In genomic region chr2:98749053-98749450, GRCh38 we compare ENCODE assay signal across 11 cellular contexts. TPM values are rescaled to one million over a fixed set of nuclear protein-coding genes. Genes with fewer than 3 reads are reported as not detected.
DNase-seq lines count a peak whose midpoint lies in the region; ATAC-seq lines count a peak whose summit lies in the region.
"Had no signal": no experiment of that assay in that cellular context is flagged by ENCODE, and none has a peak within 500 bp of the region (broad histone marks: within the 10 kb centered on the region; RNA-seq: fewer than 3 reads in every experiment).

No MANE protein-coding gene starts in this region.

- no peak overlapping the region for H3K4me3 Mint-ChIP-seq in T-helper 2 cell treated with Interferon-gamma antibody and Interleukin-4, amounts not matched to agents 5 μg/mL and 100 μg/mL, for 36 hours
- peak overlapping the region in 1 of 2 donors; percentile 25 for H3K4me3 Mint-ChIP-seq in effector memory CD8-positive, alpha-beta T cell
- peak overlapping the region; percentile 4 for H3K4me3 Mint-ChIP-seq in stimulated activated effector memory CD8-positive, alpha-beta T cell treated with anti-CD3 and anti-CD28 coated beads, Interleukin-12 subunit alpha, Interleukin-12 subunit beta, amount 100 ng/mL, for 72 hours
- H3K4me3 Mint-ChIP-seq in activated T-cell treated with anti-CD3 and anti-CD28 coated beads, Interleukin-2, amount 50 U/mL, for 4 hours = no peak overlapping the region

- peaks cover 4% of the 10 kb centered on the region for H3K9me3 Mint-ChIP-seq in T-helper 2 cell treated with Interferon-gamma antibody and Interleukin-4, amounts not matched to agents 5 μg/mL and 100 μg/mL, for 36 hours
- no peaks in the 10 kb centered on the region for H3K9me3 Mint-ChIP-seq in effector memory CD8-positive, alpha-beta T cell
- no peaks in the 10 kb centered on the region for H3K9me3 Mint-ChIP-seq in stimulated activated effector memory CD8-positive, alpha-beta T cell treated with anti-CD3 and anti-CD28 coated beads, Interleukin-12 subunit alpha, Interleukin-12 subunit beta, amount 100 ng/mL, for 72 hours
- H3K9me3 Mint-ChIP-seq in activated T-cell treated with anti-CD3 and anti-CD28 coated beads, Interleukin-2, amount 50 U/mL, for 4 hours = no peaks in the 10 kb centered on the region

- peak; percentile 44 for ATAC-seq in effector memory CD8-positive, alpha-beta T cell (replicated peaks)
- ATAC-seq in stimulated activated effector memory CD8-positive, alpha-beta T cell treated with anti-CD3 and anti-CD28 coated beads, Interleukin-12 subunit alpha, Interleukin-12 subunit beta, amount 100 ng/mL, for 72 hours = peak; percentile 77
- no peak for ATAC-seq in activated T-cell treated with anti-CD3 and anti-CD28 coated beads, Interleukin-2, amount 50 U/mL, for 4 hours
- ATAC-seq: A549 had no signal

- peak overlapping the region; percentile 77 for H3K27ac Mint-ChIP-seq in T-helper 2 cell treated with Interferon-gamma antibody and Interleukin-4, amounts not matched to agents 5 μg/mL and 100 μg/mL, for 36 hours
- peak overlapping the region in 1 of 2 donors; percentile 51 for H3K27ac Mint-ChIP-seq in effector memory CD8-positive, alpha-beta T cell
- peak overlapping the region; percentile 16 for H3K27ac Mint-ChIP-seq in stimulated activated effector memory CD8-positive, alpha-beta T cell treated with anti-CD3 and anti-CD28 coated beads, Interleukin-12 subunit alpha, Interleukin-12 subunit beta, amount 100 ng/mL, for 72 hours

- H3K4me1 Mint-ChIP-seq in T-helper 2 cell treated with Interferon-gamma antibody and Interleukin-4, amounts not matched to agents 5 μg/mL and 100 μg/mL, for 36 hours (ENCODE audit: low read depth) = peaks cover 30% of the 10 kb centered on the region
- peaks cover 11 to 12% of the 10 kb centered on the region in 2 donors for H3K4me1 Mint-ChIP-seq in effector memory CD8-positive, alpha-beta T cell (ENCODE audit: low read depth in 2 of 2)
- H3K4me1 Mint-ChIP-seq in stimulated activated effector memory CD8-positive, alpha-beta T cell treated with anti-CD3 and anti-CD28 coated beads, Interleukin-12 subunit alpha, Interleukin-12 subunit beta, amount 100 ng/mL, for 72 hours = peaks cover 18% of the 10 kb centered on the region
- peaks cover 39% of the 10 kb centered on the region for H3K4me1 Mint-ChIP-seq in activated T-cell treated with anti-CD3 and anti-CD28 coated beads, Interleukin-2, amount 50 U/mL, for 4 hours (ENCODE audit: low read depth)

- DNase-seq in T-helper 2 cell treated with Interferon-gamma antibody and Interleukin-4, amounts not matched to agents 5 μg/mL and 100 μg/mL, for 36 hours (ENCODE audit: low spot score) = no peak
- DNase-seq in T-helper 2 cell (no peak), NCI-H1694 (lab: John Stamatoyannopoulos, UW) (peak; percentile 23), NCI-H1105 (lab: John Stamatoyannopoulos, UW) (no peak), HuH-7 (ENCODE audit: low spot score) (no peak)
- no peak for DNase-seq in effector memory CD8-positive, alpha-beta T cell
- no peak for DNase-seq in stimulated activated effector memory CD8-positive, alpha-beta T cell treated with anti-CD3 and anti-CD28 coated beads, Interleukin-12 subunit alpha, Interleukin-12 subunit beta, amount 100 ng/mL, for 72 hours (ENCODE audit: low spot score in 2 of 2)
- DNase-seq in activated T-cell treated with anti-CD3 and anti-CD28 coated beads, Interleukin-2, amount 50 U/mL, for 4 hours = no peak
- DNase-seq: NCI-H1092, T1000 had no signal

- peaks cover 8% of the 10 kb centered on the region for H3K36me3 Mint-ChIP-seq in T-helper 2 cell treated with Interferon-gamma antibody and Interleukin-4, amounts not matched to agents 5 μg/mL and 100 μg/mL, for 36 hours (ENCODE audit: low read depth)
- no peaks in the 10 kb centered on the region for H3K36me3 Mint-ChIP-seq in effector memory CD8-positive, alpha-beta T cell (ENCODE audit: insufficient read depth)
- H3K36me3 Mint-ChIP-seq in stimulated activated effector memory CD8-positive, alpha-beta T cell treated with anti-CD3 and anti-CD28 coated beads, Interleukin-12 subunit alpha, Interleukin-12 subunit beta, amount 100 ng/mL, for 72 hours = no peaks in the 10 kb centered on the region
- H3K36me3 Mint-ChIP-seq in activated T-cell treated with anti-CD3 and anti-CD28 coated beads, Interleukin-2, amount 50 U/mL, for 4 hours (ENCODE audit: insufficient read depth) = no peaks in the 10 kb centered on the region

- H3K27me3 Mint-ChIP-seq in T-helper 2 cell treated with Interferon-gamma antibody and Interleukin-4, amounts not matched to agents 5 μg/mL and 100 μg/mL, for 36 hours (ENCODE audit: low read depth) = peaks cover 2% of the 10 kb centered on the region
- H3K27me3 Mint-ChIP-seq in effector memory CD8-positive, alpha-beta T cell = peaks cover 0 to 7% of the 10 kb centered on the region in 2 donors
- no peaks in the 10 kb centered on the region for H3K27me3 Mint-ChIP-seq in activated T-cell treated with anti-CD3 and anti-CD28 coated beads, Interleukin-2, amount 50 U/mL, for 4 hours (ENCODE audit: low read depth)

RNA-seq across cellular contexts. Expression of gene MGAT4A, which starts 18.1 kb away (rescaled TPM):
- total RNA-seq in activated T-cell treated with anti-CD3 and anti-CD28 coated beads, Interleukin-2, amount 50 U/mL, for 4 hours = 10 to 100 TPM; 24.8 to 33.1 (median 32.4) TPM

Comparison
In these comparisons a context has a peak if more than half of its experiments do, and no peak if none do; other contexts are left out.
1. ATAC-seq: peak in effector memory CD8-positive, alpha-beta T cell (single experiment) and stimulated activated effector memory CD8-positive, alpha-beta T cell treated with anti-CD3 and anti-CD28 coated beads, Interleukin-12 subunit alpha, Interleukin-12 subunit beta, amount 100 ng/mL, for 72 hours (single experiment); none in activated T-cell treated with anti-CD3 and anti-CD28 coated beads, Interleukin-2, amount 50 U/mL, for 4 hours (0 of 2).